ENCODE assay signal across 1 cellular context in genomic region chrX:526295-527224, GRCh38.
TF ChIP-seq lines count a peak whose summit lies in the region.

No MANE protein-coding gene starts in this region.

TF ChIP-seq in HEK293, 187 proteins besides CTCF, POLR2A, EP300 and RAD21 (continued from another document):
- TF ChIP-seq REST (tag by site-specific recombination; IDR thresholded peaks at IDR 0.05) (no peak), ZNF248 (tag by site-specific recombination; IDR thresholded peaks at IDR 0.05) (no peak), ZNF544 (tag by site-specific recombination; IDR thresholded peaks at IDR 0.05) (no peak), TCF7L2 (IDR thresholded peaks at IDR 0.05; ENCODE audit: borderline replicate concordance, low read depth, low read length) (peak; percentile 74), ZNF19 (tag by site-specific recombination; IDR thresholded peaks at IDR 0.05; ENCODE audit: low read depth) (no peak), ZNF121 (tag by site-specific recombination; IDR thresholded peaks at IDR 0.05) (no peak), ZBTB8A (tag by site-specific recombination; IDR thresholded peaks at IDR 0.05) (no peak), ZNF335 (tag by site-specific recombination; conservative IDR thresholded peaks at IDR 0.05) (no peak), ZNF366 (tag by site-specific recombination; conservative IDR thresholded peaks at IDR 0.05) (peak; percentile 42; the same call in 1 of the 2 replicates), MEIS1 (CRISPR knock-in tag; IDR thresholded peaks at IDR 0.05; ENCODE audit: borderline replicate concordance) (peak; percentile 54; the same call in 1 of the 2 replicates), ZXDB (tag by site-specific recombination; IDR thresholded peaks at IDR 0.05) (no peak), ZNF311 (tag by site-specific recombination; IDR thresholded peaks at IDR 0.05; ENCODE audit: borderline replicate concordance) (no peak), PRDM4 (tag by site-specific recombination; IDR thresholded peaks at IDR 0.05) (no peak)
- TF ChIP-seq, protein P1, sequence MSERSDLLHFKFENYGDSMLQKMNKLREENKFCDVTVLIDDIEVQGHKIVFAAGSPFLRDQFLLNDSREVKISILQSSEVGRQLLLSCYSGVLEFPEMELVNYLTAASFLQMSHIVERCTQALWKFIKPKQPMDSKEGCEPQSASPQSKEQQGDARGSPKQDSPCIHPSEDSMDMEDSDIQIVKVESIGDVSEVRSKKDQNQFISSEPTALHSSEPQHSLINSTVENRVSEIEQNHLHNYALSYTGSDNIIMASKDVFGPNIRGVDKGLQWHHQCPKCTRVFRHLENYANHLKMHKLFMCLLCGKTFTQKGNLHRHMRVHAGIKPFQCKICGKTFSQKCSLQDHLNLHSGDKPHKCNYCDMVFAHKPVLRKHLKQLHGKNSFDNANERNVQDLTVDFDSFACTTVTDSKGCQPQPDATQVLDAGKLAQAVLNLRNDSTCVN (tag by site-specific recombination; optimal IDR thresholded peaks at IDR 0.05), result no peak
- TF ChIP-seq, protein P2, sequence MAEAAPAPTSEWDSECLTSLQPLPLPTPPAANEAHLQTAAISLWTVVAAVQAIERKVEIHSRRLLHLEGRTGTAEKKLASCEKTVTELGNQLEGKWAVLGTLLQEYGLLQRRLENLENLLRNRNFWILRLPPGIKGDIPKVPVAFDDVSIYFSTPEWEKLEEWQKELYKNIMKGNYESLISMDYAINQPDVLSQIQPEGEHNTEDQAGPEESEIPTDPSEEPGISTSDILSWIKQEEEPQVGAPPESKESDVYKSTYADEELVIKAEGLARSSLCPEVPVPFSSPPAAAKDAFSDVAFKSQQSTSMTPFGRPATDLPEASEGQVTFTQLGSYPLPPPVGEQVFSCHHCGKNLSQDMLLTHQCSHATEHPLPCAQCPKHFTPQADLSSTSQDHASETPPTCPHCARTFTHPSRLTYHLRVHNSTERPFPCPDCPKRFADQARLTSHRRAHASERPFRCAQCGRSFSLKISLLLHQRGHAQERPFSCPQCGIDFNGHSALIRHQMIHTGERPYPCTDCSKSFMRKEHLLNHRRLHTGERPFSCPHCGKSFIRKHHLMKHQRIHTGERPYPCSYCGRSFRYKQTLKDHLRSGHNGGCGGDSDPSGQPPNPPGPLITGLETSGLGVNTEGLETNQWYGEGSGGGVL (tag by site-specific recombination; IDR thresholded peaks at IDR 0.05), result no peak
